Comparison of ENCODE assay signal across 8 cellular contexts in genomic region chr21:33541756-33542639, GRCh38. TPM values are rescaled to one million over a fixed set of nuclear protein-coding genes. Genes with fewer than 3 reads are reported as not detected.
DNase-seq lines count a peak whose midpoint lies in the region; ATAC-seq and TF ChIP-seq lines count a peak whose summit lies in the region.

Gene GART, minus strand, starts transcription at chr21:33542117. Its CDS starts 2,802 bp downstream, at chr21:33539315.

- POLR2A ChIA-PET in activated CD4-positive, alpha-beta T cell treated with anti-CD3 and anti-CD28 coated beads for 36 hours (lab: Charles Lee): interaction anchor here (0.6 kb wide), 1 partner anchor 79 kb away, joined by 5 read pairs; no protein-coding TSS in a partner anchor

- H3K27me3 Mint-ChIP-seq in activated CD4-positive, alpha-beta T cell treated with anti-CD3 and anti-CD28 coated beads for 36 hours: no peaks in the 10 kb centered on the region

- peaks cover 30% of the 10 kb centered on the region for H3K4me1 Mint-ChIP-seq in activated CD4-positive, alpha-beta T cell treated with anti-CD3 and anti-CD28 coated beads for 36 hours

- H3K4me3 Mint-ChIP-seq in activated CD4-positive, alpha-beta T cell treated with anti-CD3 and anti-CD28 coated beads for 36 hours: peak within 1 kb of the TSS; percentile 85

- peak within 1 kb of the TSS; percentile 98 for H3K27ac Mint-ChIP-seq in activated CD4-positive, alpha-beta T cell treated with anti-CD3 and anti-CD28 coated beads for 36 hours

- no peak for TF ChIP-seq CTCF in choroid plexus epithelial cell (conservative IDR thresholded peaks at IDR 0.05; ENCODE audit: low read depth, low read length)

- DNase-seq in AG20443 (ENCODE audit: low spot score) (peak; percentile 92), NCI-H446 (lab: John Stamatoyannopoulos, UW) (peak; percentile 79 to 83), choroid plexus epithelial cell (ENCODE audit: low read depth) (peak; percentile 79), left colon (peak; percentile 83 to 89)
- DNase-seq in activated CD4-positive, alpha-beta T cell treated with anti-CD3 and anti-CD28 coated beads for 36 hours: peak; percentile 90
- peak; percentile 84 for DNase-seq in stimulated activated CD4-positive, alpha-beta T cell treated with anti-CD3 and anti-CD28 coated beads, Interleukin-1b, Interleukin-23, amount 100 ng/mL, for 48 hours

- ATAC-seq in GM19025 (IDR thresholded peaks at IDR 0.05; ENCODE audit: low read depth, unreplicated experiment) (peak; percentile 44), HG03280 (IDR thresholded peaks at IDR 0.05; ENCODE audit: unreplicated experiment) (peak; percentile 54), left colon (peak; percentile 75)
- peak; percentile 62 for ATAC-seq in activated CD4-positive, alpha-beta T cell treated with anti-CD3 and anti-CD28 coated beads for 36 hours

- peak within 1 kb of the TSS; percentile 91 for H3K4me3 ChIP-seq in choroid plexus epithelial cell (ENCODE audit: low read depth, low read length)

- H3K9me3 Mint-ChIP-seq in activated CD4-positive, alpha-beta T cell treated with anti-CD3 and anti-CD28 coated beads for 36 hours (ENCODE audit: low read depth): no peaks in the 10 kb centered on the region

- CTCF ChIA-PET in activated CD4-positive, alpha-beta T cell treated with anti-CD3 and anti-CD28 coated beads for 36 hours (lab: Charles Lee): interaction anchor here (0.7 to 1.5 kb wide), 4 partner anchors 13 to 65 kb away, joined by 3 to 4 read pairs (median 3); no protein-coding TSS in a partner anchor

- intact Hi-C loops in activated CD4-positive, alpha-beta T cell treated with anti-CD3 and anti-CD28 coated beads for 36 hours (cut with DNase I, micrococcal nuclease): loop anchor here (1.0 to 5.0 kb wide), 18 partner anchors 46 to 1810 kb away; partner anchors contain the start of genes DNAJC28 (in 2 of the 2), TMEM50B (in 2 of the 2), ATP5PO (in 1 of the 2) and CFAP298 (in 1 of the 2)
- intact Hi-C loops in left colon (cut with DNase I, micrococcal nuclease): no loop called here

- H3K36me3 Mint-ChIP-seq in activated CD4-positive, alpha-beta T cell treated with anti-CD3 and anti-CD28 coated beads for 36 hours (ENCODE audit: low read depth): peaks cover 58% of the 10 kb centered on the region

RNA-seq across cellular contexts. Expression of gene GART, which starts in this region (rescaled TPM):
- total RNA-seq in activated CD4-positive, alpha-beta T cell treated with anti-CD3 and anti-CD28 coated beads for 36 hours: 100 to 1,000 TPM; 223 to 231 TPM
- total RNA-seq in left colon: 10 to 100 TPM; 48.9 to 57.7 TPM

Comparison
In these comparisons a context has a peak if more than half of its experiments do, and no peak if none do; other contexts are left out.
1. Peak in every context shown above with its lines: DNase-seq, ATAC-seq and H3K4me3 ChIP-seq.
2. intact Hi-C loops: an anchor here in activated CD4-positive, alpha-beta T cell treated with anti-CD3 and anti-CD28 coated beads for 36 hours (1.0 to 5.0 kb wide); none called in left colon.